ENCODE assay signal across 24 cellular contexts in genomic region chr19:40229926-40230417, GRCh38. TPM values are rescaled to one million over a fixed set of nuclear protein-coding genes. Genes with fewer than 3 reads are reported as not detected.
"Had no signal": no experiment of that assay in that cellular context is flagged by ENCODE, and none has a peak within 500 bp of the region (broad histone marks: within the 10 kb centered on the region; RNA-seq: fewer than 3 reads in every experiment).

No MANE protein-coding gene starts in this region.

- H3K36me3 ChIP-seq: ovary had no signal

- DNase-seq: activated naive CD4-positive, alpha-beta T cell treated with Interleukin-2 at 50 U/mL for 16 hours; activated T-cell treated with anti-CD3 and anti-CD28 coated beads for 4 hours; adrenal gland; effector CD4-positive, alpha-beta T cell; heart right ventricle; immature natural killer cell; left ventricle myocardium inferior; mammary epithelial cell; mucosa of descending colon; naive B cell; ovary; stimulated activated naive CD4-positive, alpha-beta T cell; substantia nigra; SW 1271 had no signal

- H3K4me3 ChIP-seq: adrenal gland, heart right ventricle, left ventricle myocardium inferior, mucosa of descending colon, ovary, smooth muscle cell, tibial nerve, vagina had no signal

- ATAC-seq: esophagus mucosa, heart right ventricle, mucosa of descending colon, sciatic nerve had no signal

- H3K9me3 Mint-ChIP-seq: activated T-helper 17 cell treated with anti-CD3 and anti-CD28 coated beads, Interleukin-2, amount 50 U/mL, for 72 hours had no signal

- H3K9me3 ChIP-seq: adrenal gland, heart right ventricle, left ventricle myocardium inferior, mucosa of descending colon, ovary, tibial nerve, vagina had no signal

- H3K27ac ChIP-seq: heart right ventricle, left ventricle myocardium inferior, ovary, tibial nerve, vagina had no signal

- H3K4me3 Mint-ChIP-seq: activated T-helper 17 cell treated with anti-CD3 and anti-CD28 coated beads, Interleukin-2, amount 50 U/mL, for 72 hours; immature natural killer cell; naive B cell had no signal

- H3K27me3 ChIP-seq: adrenal gland, ovary, vagina had no signal

RNA-seq across cellular contexts. Expression of gene CCNP, which starts 3.5 kb away (rescaled TPM):
- total RNA-seq: activated CD8-positive, alpha-beta memory T cell treated with anti-CD3 and anti-CD28 coated beads for 36 hours; bronchial epithelial cell; esophagus mucosa; heart right ventricle; smooth muscle cell; vagina had no signal
- polyA plus RNA-seq: immature natural killer cell, mammary epithelial cell had no signal

RNA-seq across cellular contexts. Expression of gene TTC9B, which starts 11.8 kb away (rescaled TPM):
- total RNA-seq: activated CD8-positive, alpha-beta memory T cell treated with anti-CD3 and anti-CD28 coated beads for 36 hours; bronchial epithelial cell; esophagus mucosa; heart right ventricle; left ventricle myocardium inferior; mammary epithelial cell; ovary; pulmonary artery endothelial cell; sciatic nerve; smooth muscle cell; T-helper 2 cell treated with Interferon-gamma antibody and Interleukin-4, amounts not matched to agents 100 ng/mL and 5 ng/mL, for 36 hours; vagina had no signal
- polyA plus RNA-seq: heart right ventricle, immature natural killer cell, mammary epithelial cell, ovary, smooth muscle cell had no signal
